In the genomic region with DNA sequence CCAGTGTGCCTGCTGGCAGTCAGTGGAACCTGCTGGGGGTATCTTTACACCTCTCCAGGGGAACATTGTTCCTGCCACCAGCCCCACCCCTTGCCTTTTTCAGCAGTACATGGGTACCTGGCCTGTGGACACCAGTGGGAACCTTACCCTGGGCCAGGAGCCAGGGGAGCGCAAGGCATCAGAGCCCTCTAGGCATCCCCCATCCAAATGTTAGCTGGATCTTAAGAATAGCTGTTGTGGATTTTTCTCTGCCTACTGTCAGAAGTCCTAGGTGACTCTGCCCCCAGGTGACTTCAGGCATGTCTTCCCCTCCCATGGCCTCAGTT, we compare ENCODE assay signal across 12 cellular contexts. TPM values are rescaled to one million over a fixed set of nuclear protein-coding genes. Genes with fewer than 3 reads are reported as not detected.
DNase-seq lines count a peak whose midpoint lies in the region; ATAC-seq, FAIRE-seq and TF ChIP-seq lines count a peak whose summit lies in the region.
"Had no signal": no experiment of that assay in that cellular context is flagged by ENCODE, and none has a peak within 500 bp of the region (broad histone marks: within the 10 kb centered on the region; RNA-seq: fewer than 3 reads in every experiment).

No MANE protein-coding gene starts in this region.

- H3K9me3 ChIP-seq in HepG2 (ENCODE audit: low read length) (no peaks in the 10 kb centered on the region), right lobe of liver (no peaks in the 10 kb centered on the region), WERI-Rb-1 (ENCODE audit: severe bottlenecking) (no peaks in the 10 kb centered on the region), hepatocyte (ENCODE audit: low read depth) (no peaks in the 10 kb centered on the region), vagina (no peaks in the 10 kb centered on the region)
- H3K9me3 ChIP-seq: BE2C had no signal

- no TSS peak for BruUV-seq in HepG2 (replicated peaks; lab: Mats Ljungman, UMichigan)

- POLR2A ChIA-PET in HepG2 (lab: Yijun Ruan, JAX) = interaction anchor here (16.4 kb wide), 1 partner anchor 41 kb away, joined by 1427 read pairs; a partner anchor contains a TSS

- no peak for TF ChIP-seq RAD21 in HepG2 (CRISPR knock-in tag; IDR thresholded peaks at IDR 0.05)

- in situ Hi-C loops in HepG2 (cut with HindIII; ENCODE audit: extremely low pct_ligation_motif_present, low pct_unique_long_range_greater_than_20kb) = loop anchor here (10.0 kb wide), 1 partner anchor 159 kb away; a partner anchor contains a TSS

- ATAC-seq in HepG2 = no peak
- no peak for ATAC-seq in right lobe of liver
- ATAC-seq in GM19463 (IDR thresholded peaks at IDR 0.05; ENCODE audit: unreplicated experiment) = no peak

- H3K9ac ChIP-seq in HepG2 (ENCODE audit: insufficient read depth, low read depth, low read length) = no peak overlapping the region

- H3K36me3 ChIP-seq in HepG2 (replicated peaks in 1 of 2; ENCODE audit: control insufficient read depth in 1 of 2, insufficient read depth in 2 of 2, low read length in 2 of 2) = peaks cover 47 to 62% of the 10 kb centered on the region in 2 experiments
- peaks cover 0 to 32% (median 15%) of the 10 kb centered on the region in 4 donors for H3K36me3 ChIP-seq in right lobe of liver
- peaks cover 77% of the 10 kb centered on the region for H3K36me3 ChIP-seq in WERI-Rb-1
- H3K36me3 ChIP-seq in hepatocyte (replicated peaks; ENCODE audit: insufficient read depth, low read depth) = no peaks in the 10 kb centered on the region
- H3K36me3 ChIP-seq in vagina = peaks cover 0 to 46% of the 10 kb centered on the region in 2 donors

- H3K4me3 ChIP-seq in HepG2 (replicated peaks in 1 of 3; ENCODE audit: insufficient read depth in 1 of 3, low read depth in 2 of 3, low read length in 3 of 3) = no peak overlapping the region
- no peak overlapping the region for H3K4me3 ChIP-seq in right lobe of liver
- H3K4me3 ChIP-seq in WERI-Rb-1 (ENCODE audit: low read depth, low read length) = no peak overlapping the region
- H3K4me3 ChIP-seq in hepatocyte = no peak overlapping the region
- H3K4me3 ChIP-seq in vagina = peak overlapping the region in 1 of 2 donors; percentile 13

- TF ChIP-seq CTCF in HepG2 (CRISPR knock-in tag; IDR thresholded peaks at IDR 0.05) (no peak), right lobe of liver (IDR thresholded peaks at IDR 0.05) (no peak), WERI-Rb-1 (IDR thresholded peaks at IDR 0.05; ENCODE audit: low read depth, low read length) (no peak), hepatocyte (IDR thresholded peaks at IDR 0.05; ENCODE audit: poor library complexity) (no peak), vagina (IDR thresholded peaks at IDR 0.05) (no peak)

- H3K4me1 ChIP-seq in HepG2 (ENCODE audit: insufficient read depth, low read length) (peaks cover 47% of the 10 kb centered on the region), right lobe of liver (peaks cover 0 to 25% (median 10%) of the 10 kb centered on the region in 4 donors), hepatocyte (ENCODE audit: insufficient read depth) (peaks cover 48% of the 10 kb centered on the region), vagina (peaks cover 41% of the 10 kb centered on the region)

- DNase-seq in HepG2 (ENCODE audit: low spot score) (no peak), right lobe of liver (no peak), WERI-Rb-1 (no peak), hepatocyte (ENCODE audit: low spot score) (no peak), vagina (ENCODE audit: extremely low spot score in 2 of 2) (no peak), retina (no peak), kidney tubule cell (ENCODE audit: low spot score) (no peak)
- DNase-seq: BE2C, midbrain, posterior cingulate gyrus had no signal

- intact Hi-C loops in HepG2 (cut with micrococcal nuclease; ENCODE audit: unreplicated experiment) (no loop called here), right lobe of liver (cut with DNase I) (loop anchor here in 1 of 2 donors (5.0 kb wide), 1 partner anchor 46 kb away; no protein-coding TSS in a partner anchor), vagina (cut with DNase I) (no loop called here)

- no peak for FAIRE-seq in HepG2 (lab: Jason Lieb, UNC)
- FAIRE-seq: GM12892 had no signal

- CTCF ChIA-PET in HepG2 (lab: Yijun Ruan, JAX; ENCODE audit: low intra/inter-chr PET ratio, low total read pairs) = interaction anchor here (0.7 to 0.8 kb wide), 2 partner anchors 47 to 49 kb away, joined by 3 to 5 read pairs; no protein-coding TSS in a partner anchor

- H2AFZ ChIP-seq in HepG2 (ENCODE audit: low read length) (no peak overlapping the region), hepatocyte (no peak overlapping the region)

- no peaks in the 10 kb centered on the region for H4K20me1 ChIP-seq in HepG2 (ENCODE audit: insufficient read depth, low read length)
- no peaks in the 10 kb centered on the region for H4K20me1 ChIP-seq in hepatocyte (ENCODE audit: insufficient read depth, poor library complexity, severe bottlenecking)

- 94% methylated on average over 1 of the region's 1 CpG for WGBS in HepG2 (ENCODE audit: low lambda C conversion rate)
- no CpG with 5 or more reads among the region's 1 CpG for WGBS in right lobe of liver (ENCODE audit: insufficient coverage, low coverage, low lambda C conversion rate, missing lambda C conversion rate)
- 95% methylated on average over 1 of the region's 1 CpG for WGBS in hepatocyte (ENCODE audit: low lambda C conversion rate, missing lambda C conversion rate)

- H3K4me2 ChIP-seq in HepG2 (ENCODE audit: low read depth, low read length) (no peak overlapping the region), hepatocyte (peak overlapping the region; percentile 16)

- H3K27me3 ChIP-seq in HepG2 (ENCODE audit: control insufficient read depth in 1 of 2, insufficient read depth in 2 of 2, low read length in 2 of 2) = no peaks in the 10 kb centered on the region
- H3K27me3 ChIP-seq in right lobe of liver = no peaks in the 10 kb centered on the region
- no peaks in the 10 kb centered on the region for H3K27me3 ChIP-seq in WERI-Rb-1 (ENCODE audit: insufficient read depth, low read depth, severe bottlenecking)
- no peaks in the 10 kb centered on the region for H3K27me3 ChIP-seq in hepatocyte
- H3K27me3 ChIP-seq in vagina = no peaks in the 10 kb centered on the region
- H3K27me3 ChIP-seq: BE2C had no signal

- TF ChIP-seq EP300 in HepG2 (IDR thresholded peaks at IDR 0.05; ENCODE audit: low read depth in 2 of 2, low read length in 2 of 2) = no peak
- TF ChIP-seq EP300 in HepG2 (CRISPR knock-in tag; IDR thresholded peaks at IDR 0.05; ENCODE audit: borderline replicate concordance) = no peak

- H3K79me2 ChIP-seq in HepG2 (ENCODE audit: insufficient read depth, low read length) (no peaks in the 10 kb centered on the region), hepatocyte (no peaks in the 10 kb centered on the region)

- TF ChIP-seq POLR2A in HepG2 (IDR thresholded peaks at IDR 0.05; ENCODE audit: insufficient read depth in 1 of 2, low read depth in 2 of 2, low read length in 2 of 2) (no peak; a peak in 1 of 4 replicates), right lobe of liver (IDR thresholded peaks at IDR 0.05) (no peak), vagina (IDR thresholded peaks at IDR 0.05) (no peak)

- H3K27ac ChIP-seq in HepG2 (ENCODE audit: extremely low read length, insufficient read depth, low read length) = no peak overlapping the region
- no peak overlapping the region for H3K27ac ChIP-seq in right lobe of liver
- peak overlapping the region; percentile 75 for H3K27ac ChIP-seq in WERI-Rb-1
- peak overlapping the region; percentile 98 for H3K27ac ChIP-seq in hepatocyte
- H3K27ac ChIP-seq in vagina = peak overlapping the region; percentile 53

- no peaks in the 10 kb centered on the region for H3K9me2 ChIP-seq in hepatocyte (replicated peaks; ENCODE audit: insufficient read depth)

RNA-seq across cellular contexts. Expression of a gene that starts 38.8 kb away (rescaled TPM):
- total RNA-seq in HepG2 (2016; rRNA removed; fragmentation: Illumina TruSeq; extraction: Trizol) (315 and 419 TPM in 2 replicates), right lobe of liver (100 to 1,000 TPM in 2 of 6 experiments, 10 to 100 TPM in 4; 12.9 to 300 (median 35.0) TPM), hepatocyte (616 and 651 TPM in 2 replicates), vagina (1,190 TPM)
- 421 and 422 TPM in 2 replicates for total RNA-seq in HepG2 (2016; cell fraction: cytosol; rRNA removed; fragmentation: Illumina TruSeq; extraction: Trizol; ENCODE audit: low read depth)
- 297 and 421 TPM in 2 replicates for total RNA-seq in HepG2 (2016; cell fraction: insoluble cytoplasmic fraction; rRNA removed; fragmentation: Illumina TruSeq; extraction: Trizol)
- 329 and 339 TPM in 2 replicates for total RNA-seq in HepG2 (2016; cell fraction: membrane; rRNA removed; fragmentation: Illumina TruSeq; extraction: Trizol)
- 273 and 295 TPM in 2 replicates for total RNA-seq in HepG2 (2016; cell fraction: nucleus; rRNA removed; fragmentation: Illumina TruSeq; extraction: Trizol)
- polyA plus RNA-seq in HepG2 (2011; rRNA removed) (258 and 320 TPM in 2 replicates), hepatocyte (310 and 388 TPM in 2 replicates)
- 494 and 1,223 TPM in 2 replicates for polyA plus RNA-seq in HepG2 (2011; cell fraction: cytosol; rRNA removed)
- polyA plus RNA-seq in HepG2 (2011; cell fraction: nucleus; rRNA removed) = 541 and 1,398 TPM in 2 replicates
- polyA plus RNA-seq in HepG2 (2012) = 119 and 147 TPM in 2 replicates
- polyA plus RNA-seq in HepG2 (2016; cell fraction: cytosol; fragmentation: Illumina TruSeq; extraction: Trizol; ENCODE audit: low read depth) = 99.0 and 102 TPM in 2 replicates
- 273 and 282 TPM in 2 replicates for polyA plus RNA-seq in HepG2 (2016; cell fraction: insoluble cytoplasmic fraction; fragmentation: Illumina TruSeq; extraction: Trizol; ENCODE audit: low read depth)
- polyA plus RNA-seq in HepG2 (2016; cell fraction: membrane; fragmentation: Illumina TruSeq; extraction: Trizol; ENCODE audit: low read depth) = 104 TPM in 2 replicates
- 496 and 499 TPM in 2 replicates for polyA plus RNA-seq in HepG2 (2016; cell fraction: nucleus; fragmentation: Illumina TruSeq; extraction: Trizol; ENCODE audit: insufficient read depth, low read depth)
- 259 and 709 TPM in 2 replicates for polyA minus RNA-seq in HepG2 (2011; rRNA and poly(A)+ RNA removed; ENCODE audit: low replicate concordance)
- 242 and 434 TPM in 2 replicates for polyA minus RNA-seq in HepG2 (2011; cell fraction: cytosol; rRNA and poly(A)+ RNA removed)
- polyA minus RNA-seq in HepG2 (2011; cell fraction: nucleus; rRNA and poly(A)+ RNA removed) = 194 and 456 TPM in 2 replicates

RNA-seq across cellular contexts. Expression of a gene that starts 52.1 kb away (rescaled TPM):
- total RNA-seq in HepG2 (2016; rRNA removed; fragmentation: Illumina TruSeq; extraction: Trizol) (68.4 and 118 TPM in 2 replicates), right lobe of liver (100 to 1,000 TPM in 5 of 6 experiments, 10 to 100 TPM in 1; 78.1 to 141 (median 114) TPM), hepatocyte (219 and 228 TPM in 2 replicates), vagina (77.8 TPM)
- 46.8 and 55.9 TPM in 2 replicates for total RNA-seq in HepG2 (2016; cell fraction: cytosol; rRNA removed; fragmentation: Illumina TruSeq; extraction: Trizol; ENCODE audit: low read depth)
- total RNA-seq in HepG2 (2016; cell fraction: insoluble cytoplasmic fraction; rRNA removed; fragmentation: Illumina TruSeq; extraction: Trizol) = 71.4 and 118 TPM in 2 replicates
- total RNA-seq in HepG2 (2016; cell fraction: membrane; rRNA removed; fragmentation: Illumina TruSeq; extraction: Trizol) = 73.9 and 80.7 TPM in 2 replicates
- total RNA-seq in HepG2 (2016; cell fraction: nucleus; rRNA removed; fragmentation: Illumina TruSeq; extraction: Trizol) = 165 and 184 TPM in 2 replicates
- polyA plus RNA-seq in HepG2 (2011; rRNA removed) (243 and 287 TPM in 2 replicates), hepatocyte (460 and 461 TPM in 2 replicates)
- 198 and 200 TPM in 2 replicates for polyA plus RNA-seq in HepG2 (2011; cell fraction: cytosol; rRNA removed)
- polyA plus RNA-seq in HepG2 (2011; cell fraction: nucleus; rRNA removed) = 203 and 206 TPM in 2 replicates
- 156 and 233 TPM in 2 replicates for polyA plus RNA-seq in HepG2 (2012)
- 90.6 and 110 TPM in 2 replicates for polyA plus RNA-seq in HepG2 (2016; cell fraction: cytosol; fragmentation: Illumina TruSeq; extraction: Trizol; ENCODE audit: low read depth)
- 129 and 148 TPM in 2 replicates for polyA plus RNA-seq in HepG2 (2016; cell fraction: insoluble cytoplasmic fraction; fragmentation: Illumina TruSeq; extraction: Trizol; ENCODE audit: low read depth)
- polyA plus RNA-seq in HepG2 (2016; cell fraction: membrane; fragmentation: Illumina TruSeq; extraction: Trizol; ENCODE audit: low read depth) = 108 and 120 TPM in 2 replicates
- polyA plus RNA-seq in HepG2 (2016; cell fraction: nucleus; fragmentation: Illumina TruSeq; extraction: Trizol; ENCODE audit: insufficient read depth, low read depth) = 374 and 382 TPM in 2 replicates
- polyA minus RNA-seq in HepG2 (2011; rRNA and poly(A)+ RNA removed; ENCODE audit: low replicate concordance) = 365 and 413 TPM in 2 replicates
- 123 and 142 TPM in 2 replicates for polyA minus RNA-seq in HepG2 (2011; cell fraction: cytosol; rRNA and poly(A)+ RNA removed)
- 195 and 210 TPM in 2 replicates for polyA minus RNA-seq in HepG2 (2011; cell fraction: nucleus; rRNA and poly(A)+ RNA removed)

Comparison
In these comparisons a context has a peak if more than half of its experiments do, and no peak if none do; other contexts are left out.
1. H3K27ac ChIP-seq: peak in WERI-Rb-1 (single experiment), hepatocyte (single experiment) and vagina (single experiment); none in HepG2 (single experiment) and right lobe of liver (0 of 3).